ENCODE assay signal across 1 cellular context in the genomic region with DNA sequence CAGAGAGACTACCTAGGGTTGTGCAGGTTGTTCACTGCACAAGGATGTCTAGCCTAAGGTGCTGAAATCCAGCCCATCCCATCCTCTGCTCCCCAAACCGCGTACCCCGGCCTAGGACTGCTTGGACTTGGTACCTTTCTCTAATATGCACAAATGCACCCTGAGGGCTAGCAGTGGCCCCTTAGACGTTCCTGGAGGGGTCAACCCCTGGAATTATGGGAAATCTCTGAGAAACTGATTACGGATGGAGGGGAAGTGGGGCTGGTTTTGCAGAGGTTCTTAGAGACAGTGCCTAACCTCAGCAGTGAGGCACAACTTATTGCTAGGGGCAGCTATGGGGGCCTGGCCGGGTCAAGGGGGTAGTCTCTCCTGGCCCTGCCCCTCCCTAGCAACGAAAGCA.
TF ChIP-seq lines count a peak whose summit lies in the region.

No MANE protein-coding gene starts in this region.

TF ChIP-seq in HEK293T, 16 proteins besides CTCF, POLR2A, EP300 and RAD21 (continued from another document):
- TF ChIP-seq, protein P1, sequence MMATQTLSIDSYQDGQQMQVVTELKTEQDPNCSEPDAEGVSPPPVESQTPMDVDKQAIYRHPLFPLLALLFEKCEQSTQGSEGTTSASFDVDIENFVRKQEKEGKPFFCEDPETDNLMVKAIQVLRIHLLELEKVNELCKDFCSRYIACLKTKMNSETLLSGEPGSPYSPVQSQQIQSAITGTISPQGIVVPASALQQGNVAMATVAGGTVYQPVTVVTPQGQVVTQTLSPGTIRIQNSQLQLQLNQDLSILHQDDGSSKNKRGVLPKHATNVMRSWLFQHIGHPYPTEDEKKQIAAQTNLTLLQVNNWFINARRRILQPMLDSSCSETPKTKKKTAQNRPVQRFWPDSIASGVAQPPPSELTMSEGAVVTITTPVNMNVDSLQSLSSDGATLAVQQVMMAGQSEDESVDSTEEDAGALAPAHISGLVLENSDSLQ (IDR thresholded peaks at IDR 0.05): no peak
- TF ChIP-seq FOXK2 (IDR thresholded peaks at IDR 0.05) (no peak), ELF4 (IDR thresholded peaks at IDR 0.05) (no peak)
